In the genomic region with DNA sequence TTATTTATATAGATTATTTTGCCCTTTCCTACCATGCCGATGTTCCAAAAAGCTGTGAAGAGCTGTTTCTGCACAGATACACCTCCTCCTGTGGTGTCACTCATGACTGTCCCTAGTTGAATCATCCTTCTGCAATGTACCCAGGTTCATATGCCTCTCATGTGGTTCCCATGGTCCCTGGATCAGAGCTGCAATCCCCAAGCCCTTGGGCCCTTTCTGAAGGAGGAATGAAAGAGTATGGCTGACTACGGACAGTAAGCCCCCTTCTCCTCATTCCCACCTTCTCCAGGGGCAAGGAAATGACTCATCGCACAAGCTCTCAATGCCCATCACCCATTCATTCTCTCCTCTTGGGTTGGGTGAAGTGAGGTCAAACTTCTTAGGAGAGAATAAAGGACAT, we compare ENCODE assay signal across 1 cellular context.
TF ChIP-seq lines count a peak whose summit lies in the region.

No MANE protein-coding gene starts in this region.

TF ChIP-seq in HCT116, 20 proteins besides CTCF, POLR2A, EP300 and RAD21:
- no peak for TF ChIP-seq EGR1 (IDR thresholded peaks at IDR 0.05; ENCODE audit: low read depth)
- TF ChIP-seq SIN3A (IDR thresholded peaks at IDR 0.05; ENCODE audit: low read depth), result no peak
- TF ChIP-seq FOSL1 (IDR thresholded peaks at IDR 0.05; ENCODE audit: low read depth), result no peak
- no peak for TF ChIP-seq CBX3 (IDR thresholded peaks at IDR 0.05; ENCODE audit: low read depth)
- TF ChIP-seq, protein P1, sequence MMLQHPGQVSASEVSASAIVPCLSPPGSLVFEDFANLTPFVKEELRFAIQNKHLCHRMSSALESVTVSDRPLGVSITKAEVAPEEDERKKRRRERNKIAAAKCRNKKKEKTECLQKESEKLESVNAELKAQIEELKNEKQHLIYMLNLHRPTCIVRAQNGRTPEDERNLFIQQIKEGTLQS (IDR thresholded peaks at IDR 0.05), result no peak
- no peak for TF ChIP-seq YY1 (IDR thresholded peaks at IDR 0.05; ENCODE audit: extremely low read depth, insufficient replicate concordance, low read depth, low read length)
- TF ChIP-seq, protein P2, sequence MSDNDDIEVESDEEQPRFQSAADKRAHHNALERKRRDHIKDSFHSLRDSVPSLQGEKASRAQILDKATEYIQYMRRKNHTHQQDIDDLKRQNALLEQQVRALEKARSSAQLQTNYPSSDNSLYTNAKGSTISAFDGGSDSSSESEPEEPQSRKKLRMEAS (IDR thresholded peaks at IDR 0.05), result no peak
- TF ChIP-seq, protein P3, sequence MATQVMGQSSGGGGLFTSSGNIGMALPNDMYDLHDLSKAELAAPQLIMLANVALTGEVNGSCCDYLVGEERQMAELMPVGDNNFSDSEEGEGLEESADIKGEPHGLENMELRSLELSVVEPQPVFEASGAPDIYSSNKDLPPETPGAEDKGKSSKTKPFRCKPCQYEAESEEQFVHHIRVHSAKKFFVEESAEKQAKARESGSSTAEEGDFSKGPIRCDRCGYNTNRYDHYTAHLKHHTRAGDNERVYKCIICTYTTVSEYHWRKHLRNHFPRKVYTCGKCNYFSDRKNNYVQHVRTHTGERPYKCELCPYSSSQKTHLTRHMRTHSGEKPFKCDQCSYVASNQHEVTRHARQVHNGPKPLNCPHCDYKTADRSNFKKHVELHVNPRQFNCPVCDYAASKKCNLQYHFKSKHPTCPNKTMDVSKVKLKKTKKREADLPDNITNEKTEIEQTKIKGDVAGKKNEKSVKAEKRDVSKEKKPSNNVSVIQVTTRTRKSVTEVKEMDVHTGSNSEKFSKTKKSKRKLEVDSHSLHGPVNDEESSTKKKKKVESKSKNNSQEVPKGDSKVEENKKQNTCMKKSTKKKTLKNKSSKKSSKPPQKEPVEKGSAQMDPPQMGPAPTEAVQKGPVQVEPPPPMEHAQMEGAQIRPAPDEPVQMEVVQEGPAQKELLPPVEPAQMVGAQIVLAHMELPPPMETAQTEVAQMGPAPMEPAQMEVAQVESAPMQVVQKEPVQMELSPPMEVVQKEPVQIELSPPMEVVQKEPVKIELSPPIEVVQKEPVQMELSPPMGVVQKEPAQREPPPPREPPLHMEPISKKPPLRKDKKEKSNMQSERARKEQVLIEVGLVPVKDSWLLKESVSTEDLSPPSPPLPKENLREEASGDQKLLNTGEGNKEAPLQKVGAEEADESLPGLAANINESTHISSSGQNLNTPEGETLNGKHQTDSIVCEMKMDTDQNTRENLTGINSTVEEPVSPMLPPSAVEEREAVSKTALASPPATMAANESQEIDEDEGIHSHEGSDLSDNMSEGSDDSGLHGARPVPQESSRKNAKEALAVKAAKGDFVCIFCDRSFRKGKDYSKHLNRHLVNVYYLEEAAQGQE (IDR thresholded peaks at IDR 0.05; ENCODE audit: low read depth), result no peak
- TF ChIP-seq ZNF274 (IDR thresholded peaks at IDR 0.05; ENCODE audit: low read depth, low read length), result no peak
- TF ChIP-seq ZFX (IDR thresholded peaks at IDR 0.05), result no peak
- TF ChIP-seq EZH2phosphoT487 (IDR thresholded peaks at IDR 0.05; ENCODE audit: borderline replicate concordance), result no peak
- TF ChIP-seq, protein P4, sequence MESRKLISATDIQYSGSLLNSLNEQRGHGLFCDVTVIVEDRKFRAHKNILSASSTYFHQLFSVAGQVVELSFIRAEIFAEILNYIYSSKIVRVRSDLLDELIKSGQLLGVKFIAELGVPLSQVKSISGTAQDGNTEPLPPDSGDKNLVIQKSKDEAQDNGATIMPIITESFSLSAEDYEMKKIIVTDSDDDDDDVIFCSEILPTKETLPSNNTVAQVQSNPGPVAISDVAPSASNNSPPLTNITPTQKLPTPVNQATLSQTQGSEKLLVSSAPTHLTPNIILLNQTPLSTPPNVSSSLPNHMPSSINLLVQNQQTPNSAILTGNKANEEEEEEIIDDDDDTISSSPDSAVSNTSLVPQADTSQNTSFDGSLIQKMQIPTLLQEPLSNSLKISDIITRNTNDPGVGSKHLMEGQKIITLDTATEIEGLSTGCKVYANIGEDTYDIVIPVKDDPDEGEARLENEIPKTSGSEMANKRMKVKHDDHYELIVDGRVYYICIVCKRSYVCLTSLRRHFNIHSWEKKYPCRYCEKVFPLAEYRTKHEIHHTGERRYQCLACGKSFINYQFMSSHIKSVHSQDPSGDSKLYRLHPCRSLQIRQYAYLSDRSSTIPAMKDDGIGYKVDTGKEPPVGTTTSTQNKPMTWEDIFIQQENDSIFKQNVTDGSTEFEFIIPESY (IDR thresholded peaks at IDR 0.05; ENCODE audit: extremely low read depth, insufficient replicate concordance, low read length), result no peak
